ENCODE assay signal across 8 cellular contexts in genomic region chrX:1391707-1392375, GRCh38.
DNase-seq lines count a peak whose midpoint lies in the region; ATAC-seq lines count a peak whose summit lies in the region.

Gene SLC25A6 (minus strand): TSS chrX:1392113. CDS start chrX:1392009, 104 bp downstream.

- peak within 1 kb of the TSS; percentile 72 for H3K4me3 ChIP-seq in endocrine pancreas (ENCODE audit: control insufficient read depth, insufficient read depth, low read length)

- H3K4me1 ChIP-seq in endocrine pancreas (ENCODE audit: control insufficient read depth, insufficient read depth, low read length): no peaks in the 10 kb centered on the region

- no peaks in the 10 kb centered on the region for H3K27me3 ChIP-seq in endocrine pancreas (ENCODE audit: control insufficient read depth, insufficient read depth, low read length)

- peak within 1 kb of the TSS; percentile 61 for H3K9ac ChIP-seq in endocrine pancreas (ENCODE audit: control insufficient read depth, insufficient read depth, low read length)

- H3K36me3 ChIP-seq in endocrine pancreas (ENCODE audit: control insufficient read depth, insufficient read depth, low read length): peaks cover 16% of the 10 kb centered on the region

- no peaks in the 10 kb centered on the region for H3K9me3 ChIP-seq in endocrine pancreas (ENCODE audit: control insufficient read depth, low read length)

- DNase-seq in AG20443 (ENCODE audit: low spot score): peak; percentile 98
- DNase-seq in activated CD4-positive, alpha-beta T cell treated with anti-CD3 and anti-CD28 coated beads, Interleukin-2, amount 50 U/mL, for 48 hours: peak; percentile 99
- peak; percentile 97 for DNase-seq in middle frontal gyrus (ENCODE audit: extremely low spot score, low spot score)
- peak; percentile 98 to 99 for DNase-seq in stimulated activated CD8-positive, alpha-beta memory T cell treated with anti-CD3 and anti-CD28 coated beads, Interleukin-4, amount 100 ng/mL, for 1 hour (ENCODE audit: low read depth in 2 of 2, low spot score in 1 of 2)
- no peak for DNase-seq in NCI-H2029 (lab: John Stamatoyannopoulos, UW)

- ATAC-seq in GM19397 (IDR thresholded peaks at IDR 0.05; ENCODE audit: unreplicated experiment) (peak; percentile 94), HG03575 (IDR thresholded peaks at IDR 0.05; ENCODE audit: extremely low read depth, insufficient number of reproducible peaks, low FRiP score, unreplicated experiment) (peak; percentile 76)
